17 cellular contexts compared by ENCODE assay signal in genomic region chr17:58387834-58388233, GRCh38. TPM values are rescaled to one million over a fixed set of nuclear protein-coding genes. Genes with fewer than 3 reads are reported as not detected.
DNase-seq lines count a peak whose midpoint lies in the region; ATAC-seq lines count a peak whose summit lies in the region.
"Had no signal": no experiment of that assay in that cellular context is flagged by ENCODE, and none has a peak within 500 bp of the region (broad histone marks: within the 10 kb centered on the region; RNA-seq: fewer than 3 reads in every experiment).

No MANE protein-coding gene starts in this region.

- no peaks in the 10 kb centered on the region for H3K9me3 Mint-ChIP-seq in activated T-cell treated with anti-CD3 and anti-CD28 coated beads, Interleukin-2, amount 50 U/mL, for 72 hours
- H3K9me3 Mint-ChIP-seq in activated T-helper 2 cell treated with anti-CD3 and anti-CD28 coated beads, Interferon-gamma antibody, Interleukin-2, Interleukin-4, amounts not matched to agents 10 μg/mL and 5 μg/mL and 100 μg/mL, durations not matched to agents 14 hours and 24 hours and 36 hours = no peaks in the 10 kb centered on the region
- no peaks in the 10 kb centered on the region for H3K9me3 Mint-ChIP-seq in stimulated activated effector memory CD8-positive, alpha-beta T cell treated with anti-CD3 and anti-CD28 coated beads, Interleukin-12 subunit alpha, Interleukin-12 subunit beta, amount 100 ng/mL, for 72 hours
- H3K9me3 Mint-ChIP-seq: activated naive CD8-positive, alpha-beta T cell treated with anti-CD3 and anti-CD28 coated beads, Interleukin-2, amount 10 ng/mL, durations not matched to agents 7 days and 5 days had no signal

- H3K4me1 Mint-ChIP-seq in activated T-cell treated with anti-CD3 and anti-CD28 coated beads, Interleukin-2, amount 50 U/mL, for 72 hours (ENCODE audit: low read depth) = peaks cover 38% of the 10 kb centered on the region
- H3K4me1 Mint-ChIP-seq in activated T-helper 2 cell treated with anti-CD3 and anti-CD28 coated beads, Interferon-gamma antibody, Interleukin-2, Interleukin-4, amounts not matched to agents 10 μg/mL and 5 μg/mL and 100 μg/mL, durations not matched to agents 14 hours and 24 hours and 36 hours (ENCODE audit: low read depth) = peaks cover 69% of the 10 kb centered on the region
- H3K4me1 Mint-ChIP-seq in stimulated activated effector memory CD8-positive, alpha-beta T cell treated with anti-CD3 and anti-CD28 coated beads, Interleukin-12 subunit alpha, Interleukin-12 subunit beta, amount 100 ng/mL, for 72 hours = peaks cover 11% of the 10 kb centered on the region

- ATAC-seq in activated T-cell treated with anti-CD3 and anti-CD28 coated beads, Interleukin-2, amount 50 U/mL, for 72 hours (replicated peaks in 1 of 2) = peak; percentile 93 to 96
- ATAC-seq in stimulated activated effector memory CD8-positive, alpha-beta T cell treated with anti-CD3 and anti-CD28 coated beads, Interleukin-12 subunit alpha, Interleukin-12 subunit beta, amount 100 ng/mL, for 72 hours = peak; percentile 99
- no peak for ATAC-seq in HG03045 (IDR thresholded peaks at IDR 0.05; ENCODE audit: unreplicated experiment)
- ATAC-seq: activated CD8-positive, alpha-beta memory T cell treated with anti-CD3 and anti-CD28 coated beads, Interleukin-2, amount 10 ng/mL, durations not matched to agents 7 days and 5 days had no signal

- H3K36me3 Mint-ChIP-seq in activated T-cell treated with anti-CD3 and anti-CD28 coated beads, Interleukin-2, amount 50 U/mL, for 72 hours (ENCODE audit: insufficient read depth in 2 of 2) = no peaks in the 10 kb centered on the region
- peaks cover 45% of the 10 kb centered on the region for H3K36me3 Mint-ChIP-seq in activated T-helper 2 cell treated with anti-CD3 and anti-CD28 coated beads, Interferon-gamma antibody, Interleukin-2, Interleukin-4, amounts not matched to agents 10 μg/mL and 5 μg/mL and 100 μg/mL, durations not matched to agents 14 hours and 24 hours and 36 hours (ENCODE audit: low read depth)
- H3K36me3 Mint-ChIP-seq in stimulated activated effector memory CD8-positive, alpha-beta T cell treated with anti-CD3 and anti-CD28 coated beads, Interleukin-12 subunit alpha, Interleukin-12 subunit beta, amount 100 ng/mL, for 72 hours = no peaks in the 10 kb centered on the region
- H3K36me3 Mint-ChIP-seq: activated CD8-positive, alpha-beta memory T cell treated with anti-CD3 and anti-CD28 coated beads, Interleukin-2, amount 10 ng/mL, durations not matched to agents 7 days and 5 days; activated naive CD8-positive, alpha-beta T cell treated with anti-CD3 and anti-CD28 coated beads, Interleukin-2, amount 10 ng/mL, durations not matched to agents 7 days and 5 days had no signal

- no peak overlapping the region for H3K4me3 Mint-ChIP-seq in activated T-cell treated with anti-CD3 and anti-CD28 coated beads, Interleukin-2, amount 50 U/mL, for 72 hours
- no peak overlapping the region for H3K4me3 Mint-ChIP-seq in activated T-helper 2 cell treated with anti-CD3 and anti-CD28 coated beads, Interferon-gamma antibody, Interleukin-2, Interleukin-4, amounts not matched to agents 10 μg/mL and 5 μg/mL and 100 μg/mL, durations not matched to agents 14 hours and 24 hours and 36 hours (ENCODE audit: low read depth)
- no peak overlapping the region for H3K4me3 Mint-ChIP-seq in stimulated activated effector memory CD8-positive, alpha-beta T cell treated with anti-CD3 and anti-CD28 coated beads, Interleukin-12 subunit alpha, Interleukin-12 subunit beta, amount 100 ng/mL, for 72 hours
- H3K4me3 Mint-ChIP-seq: activated CD8-positive, alpha-beta memory T cell treated with anti-CD3 and anti-CD28 coated beads, Interleukin-2, amount 10 ng/mL, durations not matched to agents 7 days and 5 days; activated naive CD8-positive, alpha-beta T cell treated with anti-CD3 and anti-CD28 coated beads, Interleukin-2, amount 10 ng/mL, durations not matched to agents 7 days and 5 days had no signal

- H3K27me3 Mint-ChIP-seq in activated T-cell treated with anti-CD3 and anti-CD28 coated beads, Interleukin-2, amount 50 U/mL, for 72 hours (ENCODE audit: low read depth) = no peaks in the 10 kb centered on the region
- H3K27me3 Mint-ChIP-seq in activated T-helper 2 cell treated with anti-CD3 and anti-CD28 coated beads, Interferon-gamma antibody, Interleukin-2, Interleukin-4, amounts not matched to agents 10 μg/mL and 5 μg/mL and 100 μg/mL, durations not matched to agents 14 hours and 24 hours and 36 hours (ENCODE audit: low read depth) = no peaks in the 10 kb centered on the region
- H3K27me3 Mint-ChIP-seq: activated naive CD8-positive, alpha-beta T cell treated with anti-CD3 and anti-CD28 coated beads, Interleukin-2, amount 10 ng/mL, durations not matched to agents 7 days and 5 days had no signal

- H3K27ac Mint-ChIP-seq in activated T-cell treated with anti-CD3 and anti-CD28 coated beads, Interleukin-2, amount 50 U/mL, for 72 hours = no peak overlapping the region
- peak overlapping the region; percentile 61 for H3K27ac Mint-ChIP-seq in activated T-helper 2 cell treated with anti-CD3 and anti-CD28 coated beads, Interferon-gamma antibody, Interleukin-2, Interleukin-4, amounts not matched to agents 10 μg/mL and 5 μg/mL and 100 μg/mL, durations not matched to agents 14 hours and 24 hours and 36 hours
- H3K27ac Mint-ChIP-seq in stimulated activated effector memory CD8-positive, alpha-beta T cell treated with anti-CD3 and anti-CD28 coated beads, Interleukin-12 subunit alpha, Interleukin-12 subunit beta, amount 100 ng/mL, for 72 hours = peak overlapping the region; percentile 61
- H3K27ac Mint-ChIP-seq: activated CD8-positive, alpha-beta memory T cell treated with anti-CD3 and anti-CD28 coated beads, Interleukin-2, amount 10 ng/mL, durations not matched to agents 7 days and 5 days; activated naive CD8-positive, alpha-beta T cell treated with anti-CD3 and anti-CD28 coated beads, Interleukin-2, amount 10 ng/mL, durations not matched to agents 7 days and 5 days had no signal

- intact Hi-C loops in activated T-helper 2 cell treated with anti-CD3 and anti-CD28 coated beads, Interferon-gamma antibody, Interleukin-2, Interleukin-4, amounts not matched to agents 10 μg/mL and 5 μg/mL and 100 μg/mL, durations not matched to agents 14 hours and 24 hours and 36 hours (cut with micrococcal nuclease) = loop anchor here (1.0 kb wide), 1 partner anchor 14 kb away; no protein-coding TSS in a partner anchor

- DNase-seq in activated T-cell treated with anti-CD3 and anti-CD28 coated beads, Interleukin-2, amount 50 U/mL, for 72 hours = peak; percentile 40 to 47
- DNase-seq in activated T-cell treated with anti-CD3 and anti-CD28 coated beads, Interleukin-2, amount 50 U/mL, for 1 hour = no peak
- DNase-seq in HT-29 (ENCODE audit: low spot score) = peak; percentile 91
- DNase-seq in activated T-helper 2 cell treated with anti-CD3 and anti-CD28 coated beads, Interferon-gamma antibody, Interleukin-2, Interleukin-4, amounts not matched to agents 10 μg/mL and 5 μg/mL and 100 μg/mL, durations not matched to agents 14 hours and 24 hours and 36 hours (ENCODE audit: low spot score) = no peak
- DNase-seq in stimulated activated effector memory CD8-positive, alpha-beta T cell treated with anti-CD3 and anti-CD28 coated beads, Interleukin-12 subunit alpha, Interleukin-12 subunit beta, amount 100 ng/mL, for 72 hours (ENCODE audit: low spot score in 2 of 2) = no peak
- DNase-seq in DMS53 treated with DMSO at 0.1 percent for 48 hours (lab: John Stamatoyannopoulos, UW; ENCODE audit: unreplicated experiment) = no peak
- no peak for DNase-seq in NCI-H774 (lab: John Stamatoyannopoulos, UW)
- DNase-seq: activated CD8-positive, alpha-beta memory T cell treated with anti-CD3 and anti-CD28 coated beads, Interleukin-2, amount 10 ng/mL, durations not matched to agents 7 days and 5 days; activated naive CD8-positive, alpha-beta T cell treated with anti-CD3 and anti-CD28 coated beads, Interleukin-2, amount 10 ng/mL, durations not matched to agents 7 days and 5 days; effector memory CD4-positive, alpha-beta T cell; hypothalamus; KBM-7; NCI-H187; NCI-H510A; OCI-M1 had no signal

RNA-seq across cellular contexts. Expression of gene RNF43, which starts 29.5 kb away (rescaled TPM):
- 1 to 10 TPM; 2.6 to 3.4 TPM for total RNA-seq in activated T-cell treated with anti-CD3 and anti-CD28 coated beads, Interleukin-2, amount 50 U/mL, for 72 hours
- total RNA-seq in HT-29 (2014; rRNA removed; shearing (Covaris generic)) = 113 and 136 TPM in 2 replicates
- 20.5 and 23.9 TPM in 2 replicates for total RNA-seq in activated T-helper 2 cell treated with anti-CD3 and anti-CD28 coated beads, Interferon-gamma antibody, Interleukin-2, Interleukin-4, amounts not matched to agents 10 μg/mL and 5 μg/mL and 100 μg/mL, durations not matched to agents 14 hours and 24 hours and 36 hours
- total RNA-seq: osteocyte had no signal

RNA-seq across cellular contexts. Expression of gene SUPT4H1, which starts 35.8 kb away (rescaled TPM):
- total RNA-seq in activated T-cell treated with anti-CD3 and anti-CD28 coated beads, Interleukin-2, amount 50 U/mL, for 72 hours = 100 to 1,000 TPM; 101 to 110 TPM
- total RNA-seq in HT-29 (2014; rRNA removed; shearing (Covaris generic)) = 53.0 and 60.0 TPM in 2 replicates
- 153 and 160 TPM in 2 replicates for total RNA-seq in activated T-helper 2 cell treated with anti-CD3 and anti-CD28 coated beads, Interferon-gamma antibody, Interleukin-2, Interleukin-4, amounts not matched to agents 10 μg/mL and 5 μg/mL and 100 μg/mL, durations not matched to agents 14 hours and 24 hours and 36 hours

RNA-seq across cellular contexts. Expression of gene TSPOAP1, which starts 59.2 kb away (rescaled TPM):
- 10 to 100 TPM; 42.3 to 55.3 TPM for total RNA-seq in activated T-cell treated with anti-CD3 and anti-CD28 coated beads, Interleukin-2, amount 50 U/mL, for 72 hours
- total RNA-seq in HT-29 (2014; rRNA removed; shearing (Covaris generic)) = 0.86 and 2.4 TPM in 2 replicates
- 21.9 and 22.3 TPM in 2 replicates for total RNA-seq in activated T-helper 2 cell treated with anti-CD3 and anti-CD28 coated beads, Interferon-gamma antibody, Interleukin-2, Interleukin-4, amounts not matched to agents 10 μg/mL and 5 μg/mL and 100 μg/mL, durations not matched to agents 14 hours and 24 hours and 36 hours

Comparison
In these comparisons a context has a peak if more than half of its experiments do, and no peak if none do; other contexts are left out.
1. DNase-seq: peak in activated T-cell treated with anti-CD3 and anti-CD28 coated beads, Interleukin-2, amount 50 U/mL, for 72 hours (2 of 2) and HT-29 (single experiment); none in activated T-cell treated with anti-CD3 and anti-CD28 coated beads, Interleukin-2, amount 50 U/mL, for 1 hour (single experiment), activated T-helper 2 cell treated with anti-CD3 and anti-CD28 coated beads, Interferon-gamma antibody, Interleukin-2, Interleukin-4, amounts not matched to agents 10 μg/mL and 5 μg/mL and 100 μg/mL, durations not matched to agents 14 hours and 24 hours and 36 hours (single experiment), stimulated activated effector memory CD8-positive, alpha-beta T cell treated with anti-CD3 and anti-CD28 coated beads, Interleukin-12 subunit alpha, Interleukin-12 subunit beta, amount 100 ng/mL, for 72 hours (0 of 2), DMS53 treated with DMSO at 0.1 percent for 48 hours (single experiment) and NCI-H774 (single experiment).